Comparison of ENCODE assay signal across 1 cellular context in the genomic region with DNA sequence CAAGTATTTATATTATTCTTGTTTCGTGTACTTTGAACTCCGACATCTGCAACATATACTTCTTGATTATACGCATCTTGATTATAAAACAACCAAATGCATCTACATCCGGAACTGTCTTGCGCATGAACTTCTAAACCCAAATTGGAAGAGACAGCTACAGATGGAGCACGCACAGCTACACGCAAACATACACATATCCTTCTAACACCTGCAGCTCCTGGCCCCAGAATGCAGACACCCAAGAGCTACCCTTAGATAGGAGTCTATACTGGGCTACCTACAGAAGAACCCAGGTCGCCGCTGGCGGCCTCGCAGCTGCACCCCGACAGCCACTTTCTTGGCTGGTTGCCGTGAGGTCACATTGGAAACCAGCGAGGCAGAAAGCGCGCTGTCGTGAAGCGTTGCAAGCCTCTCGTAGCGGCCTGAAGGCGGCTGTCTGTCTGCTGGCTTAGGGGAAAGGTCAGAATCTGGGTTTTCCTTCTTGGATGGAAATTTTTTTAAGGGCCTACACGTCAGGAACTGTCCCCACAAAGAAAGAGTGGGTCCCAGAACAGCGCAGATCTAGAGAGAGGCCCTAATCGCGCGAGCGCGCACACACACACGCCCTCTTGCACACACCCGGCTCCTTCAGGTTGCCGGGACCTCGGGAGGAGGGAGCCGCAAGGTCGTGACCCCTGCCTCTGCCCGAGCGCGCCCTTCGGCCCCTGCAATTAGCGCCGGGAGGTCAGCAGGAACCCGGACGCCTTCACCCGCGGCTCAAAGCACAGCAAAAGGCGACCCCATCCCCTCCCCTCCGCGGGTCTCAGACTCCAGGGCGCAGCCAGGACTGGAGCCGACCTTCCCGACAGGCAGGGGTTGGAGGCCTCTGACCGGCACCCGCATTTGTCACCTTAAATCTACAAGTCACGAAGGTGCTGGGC.
TF ChIP-seq lines count a peak whose summit lies in the region.

No MANE protein-coding gene starts in this region.

TF ChIP-seq in HepG2, 621 proteins besides CTCF, POLR2A, EP300 and RAD21 (continued from another document and continues in another):
- TF ChIP-seq HNF1A (IDR thresholded peaks at IDR 0.05; ENCODE audit: low read depth) = no peak
- peak; percentile 47; the same call in 1 of the 2 replicates for TF ChIP-seq HNF1A (CRISPR knock-in tag; IDR thresholded peaks at IDR 0.05; ENCODE audit: borderline replicate concordance)
- peak; percentile 58; the same call in 1 of the 2 replicates for TF ChIP-seq ZFX (CRISPR knock-in tag; IDR thresholded peaks at IDR 0.05; ENCODE audit: low read depth)
- TF ChIP-seq MXD3 (CRISPR knock-in tag; IDR thresholded peaks at IDR 0.05) = peak; percentile 55; the same call in 1 of the 2 replicates
- TF ChIP-seq, protein P1, sequence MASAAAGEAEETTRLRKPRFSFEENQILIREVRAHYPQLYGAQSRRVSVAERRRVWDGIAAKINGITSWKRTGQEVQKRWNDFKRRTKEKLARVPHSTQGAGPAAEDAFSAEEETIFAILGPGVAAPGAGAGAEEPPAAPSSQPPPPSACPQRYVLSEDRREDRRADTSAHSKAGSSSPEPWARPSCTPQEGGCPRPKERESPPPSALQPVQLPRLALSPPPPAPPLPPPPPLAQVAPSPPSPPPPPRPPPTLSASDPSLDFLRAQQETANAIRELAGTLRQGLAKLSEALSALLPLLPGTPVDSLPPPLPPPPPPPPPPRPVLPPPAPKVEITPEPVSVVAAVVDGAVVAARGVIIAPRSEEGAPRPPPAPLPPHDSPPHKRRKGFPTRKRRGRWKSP (CRISPR knock-in tag; IDR thresholded peaks at IDR 0.05) = peak; percentile 73; the same call in 1 of the 2 replicates
- peak; percentile 37; the same call in 1 of the 2 replicates for TF ChIP-seq ZNF263 (CRISPR knock-in tag; IDR thresholded peaks at IDR 0.05)
- peak; percentile 83 for TF ChIP-seq RXRA (CRISPR knock-in tag; IDR thresholded peaks at IDR 0.05)
- no peak for TF ChIP-seq ZSCAN25 (CRISPR knock-in tag; IDR thresholded peaks at IDR 0.05)
- TF ChIP-seq SP4 (CRISPR knock-in tag; IDR thresholded peaks at IDR 0.05) = 0 out of 2 replicates have a peak, but pooled peaks have one; percentile 30
- TF ChIP-seq MED1 (CRISPR knock-in tag; IDR thresholded peaks at IDR 0.05) = 0 out of 2 replicates have a peak, but pooled peaks have one; percentile 17
- TF ChIP-seq KDM3A (CRISPR knock-in tag; IDR thresholded peaks at IDR 0.05; ENCODE audit: low read depth) = 0 out of 2 replicates have a peak, but pooled peaks have one; percentile 58
- peak; percentile 84 for TF ChIP-seq NR2C2 (CRISPR knock-in tag; IDR thresholded peaks at IDR 0.05; ENCODE audit: borderline replicate concordance)
- 0 out of 2 replicates have a peak, but pooled peaks have one; percentile 26 for TF ChIP-seq MEIS2 (CRISPR knock-in tag; IDR thresholded peaks at IDR 0.05)
- TF ChIP-seq ZNF251 (CRISPR knock-in tag; IDR thresholded peaks at IDR 0.05) = no peak
- TF ChIP-seq E2F1 (CRISPR knock-in tag; IDR thresholded peaks at IDR 0.05) = 0 out of 2 replicates have a peak, but pooled peaks have one; percentile 9
- peak; percentile 10; the same call in 1 of the 2 replicates for TF ChIP-seq GFI1 (CRISPR knock-in tag; IDR thresholded peaks at IDR 0.05; ENCODE audit: borderline replicate concordance)
- peak; percentile 66; the same call in 1 of the 2 replicates for TF ChIP-seq ZNF746 (CRISPR knock-in tag; IDR thresholded peaks at IDR 0.05)
- TF ChIP-seq HDAC1 (CRISPR knock-in tag; IDR thresholded peaks at IDR 0.05) = peak; percentile 63; the same call in 1 of the 2 replicates
- TF ChIP-seq ARID5B (CRISPR knock-in tag; IDR thresholded peaks at IDR 0.05) = 0 out of 2 replicates have a peak, but pooled peaks have one; percentile 48
- TF ChIP-seq ZBTB14 (CRISPR knock-in tag; IDR thresholded peaks at IDR 0.05) = 0 out of 2 replicates have a peak, but pooled peaks have one; percentile 47
- no peak for TF ChIP-seq FOXA1 (IDR thresholded peaks at IDR 0.05)
- 0 out of 2 replicates have a peak, but pooled peaks have one; percentile 19 for TF ChIP-seq FOXA1 (CRISPR knock-in tag; IDR thresholded peaks at IDR 0.05)
- TF ChIP-seq ZBTB7B (CRISPR knock-in tag; IDR thresholded peaks at IDR 0.05) = peak; percentile 33; the same call in 1 of the 2 replicates
- TF ChIP-seq SALL1 (CRISPR knock-in tag; IDR thresholded peaks at IDR 0.05) = peak; percentile 40; the same call in 1 of the 2 replicates
- TF ChIP-seq FIP1L1 (IDR thresholded peaks at IDR 0.05; ENCODE audit: borderline replicate concordance, insufficient read depth, low read depth, low read length) = 0 out of 2 replicates have a peak, but pooled peaks have one; percentile 56
- TF ChIP-seq, protein P2, sequence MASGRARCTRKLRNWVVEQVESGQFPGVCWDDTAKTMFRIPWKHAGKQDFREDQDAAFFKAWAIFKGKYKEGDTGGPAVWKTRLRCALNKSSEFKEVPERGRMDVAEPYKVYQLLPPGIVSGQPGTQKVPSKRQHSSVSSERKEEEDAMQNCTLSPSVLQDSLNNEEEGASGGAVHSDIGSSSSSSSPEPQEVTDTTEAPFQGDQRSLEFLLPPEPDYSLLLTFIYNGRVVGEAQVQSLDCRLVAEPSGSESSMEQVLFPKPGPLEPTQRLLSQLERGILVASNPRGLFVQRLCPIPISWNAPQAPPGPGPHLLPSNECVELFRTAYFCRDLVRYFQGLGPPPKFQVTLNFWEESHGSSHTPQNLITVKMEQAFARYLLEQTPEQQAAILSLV (CRISPR knock-in tag; IDR thresholded peaks at IDR 0.05; ENCODE audit: borderline replicate concordance) = 0 out of 2 replicates have a peak, but pooled peaks have one; percentile 31
- TF ChIP-seq SAP130 (CRISPR knock-in tag; IDR thresholded peaks at IDR 0.05; ENCODE audit: low read depth) = peak; percentile 50
- peak; percentile 34; the same call in 1 of the 2 replicates for TF ChIP-seq SIN3A (IDR thresholded peaks at IDR 0.05; ENCODE audit: borderline replicate concordance, low read depth, low read length)
- peak; percentile 32; the same call in 1 of the 2 replicates for TF ChIP-seq ERF (CRISPR knock-in tag; IDR thresholded peaks at IDR 0.05)
- TF ChIP-seq, protein P3, sequence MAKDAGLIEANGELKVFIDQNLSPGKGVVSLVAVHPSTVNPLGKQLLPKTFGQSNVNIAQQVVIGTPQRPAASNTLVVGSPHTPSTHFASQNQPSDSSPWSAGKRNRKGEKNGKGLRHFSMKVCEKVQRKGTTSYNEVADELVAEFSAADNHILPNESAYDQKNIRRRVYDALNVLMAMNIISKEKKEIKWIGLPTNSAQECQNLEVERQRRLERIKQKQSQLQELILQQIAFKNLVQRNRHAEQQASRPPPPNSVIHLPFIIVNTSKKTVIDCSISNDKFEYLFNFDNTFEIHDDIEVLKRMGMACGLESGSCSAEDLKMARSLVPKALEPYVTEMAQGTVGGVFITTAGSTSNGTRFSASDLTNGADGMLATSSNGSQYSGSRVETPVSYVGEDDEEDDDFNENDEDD (CRISPR knock-in tag; IDR thresholded peaks at IDR 0.05; ENCODE audit: borderline replicate concordance) = peak; percentile 32; the same call in 1 of the 2 replicates
- no peak for TF ChIP-seq PRPF4 (IDR thresholded peaks at IDR 0.05; ENCODE audit: low read depth, low read length, poor library complexity, severe bottlenecking)
- peak; percentile 61; the same call in 1 of the 2 replicates for TF ChIP-seq POLR2G (IDR thresholded peaks at IDR 0.05; ENCODE audit: low read depth, low read length)
- TF ChIP-seq, protein P4, sequence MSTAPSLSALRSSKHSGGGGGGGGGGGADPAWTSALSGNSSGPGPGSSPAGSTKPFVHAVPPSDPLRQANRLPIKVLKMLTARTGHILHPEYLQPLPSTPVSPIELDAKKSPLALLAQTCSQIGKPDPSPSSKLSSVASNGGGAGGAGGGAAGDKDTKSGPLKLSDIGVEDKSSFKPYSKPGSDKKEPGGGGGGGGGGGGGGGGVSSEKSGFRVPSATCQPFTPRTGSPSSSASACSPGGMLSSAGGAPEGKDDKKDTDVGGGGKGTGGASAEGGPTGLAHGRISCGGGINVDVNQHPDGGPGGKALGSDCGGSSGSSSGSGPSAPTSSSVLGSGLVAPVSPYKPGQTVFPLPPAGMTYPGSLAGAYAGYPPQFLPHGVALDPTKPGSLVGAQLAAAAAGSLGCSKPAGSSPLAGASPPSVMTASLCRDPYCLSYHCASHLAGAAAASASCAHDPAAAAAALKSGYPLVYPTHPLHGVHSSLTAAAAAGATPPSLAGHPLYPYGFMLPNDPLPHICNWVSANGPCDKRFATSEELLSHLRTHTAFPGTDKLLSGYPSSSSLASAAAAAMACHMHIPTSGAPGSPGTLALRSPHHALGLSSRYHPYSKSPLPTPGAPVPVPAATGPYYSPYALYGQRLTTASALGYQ (CRISPR knock-in tag; IDR thresholded peaks at IDR 0.05) = no peak
- TF ChIP-seq RELA (CRISPR knock-in tag; IDR thresholded peaks at IDR 0.05) = no peak
- peak; percentile 65; the same call in 1 of the 2 replicates for TF ChIP-seq MTA1 (CRISPR knock-in tag; IDR thresholded peaks at IDR 0.05; ENCODE audit: borderline replicate concordance)
- peak; percentile 58; the same call in 1 of the 2 replicates for TF ChIP-seq ZNF563 (CRISPR knock-in tag; IDR thresholded peaks at IDR 0.05)
- TF ChIP-seq SCMH1 (CRISPR knock-in tag; IDR thresholded peaks at IDR 0.05; ENCODE audit: borderline replicate concordance) = no peak
- TF ChIP-seq TBX2 (CRISPR knock-in tag; IDR thresholded peaks at IDR 0.05; ENCODE audit: borderline replicate concordance) = peak; percentile 88
